26 cellular contexts compared by ENCODE assay signal in the genomic region with DNA sequence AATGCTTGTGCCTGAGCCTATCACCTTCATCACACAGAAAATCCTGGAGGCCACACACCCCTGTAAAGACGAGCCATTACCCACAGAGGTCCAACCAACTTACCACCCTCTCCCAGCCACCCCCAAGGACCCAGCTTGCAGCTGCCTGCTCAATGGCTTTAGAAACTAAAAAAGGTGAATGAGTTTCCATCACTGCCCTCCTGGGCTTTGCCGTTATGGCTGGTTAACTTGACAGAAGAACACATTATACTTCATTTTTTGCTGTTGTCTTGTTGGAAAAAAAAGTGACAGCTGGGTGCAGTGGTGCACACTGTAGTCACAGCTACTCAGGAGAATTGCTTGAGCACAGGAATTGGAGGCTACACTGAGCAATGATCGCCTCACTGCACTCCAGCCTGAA. TPM values are rescaled to one million over a fixed set of nuclear protein-coding genes. Genes with fewer than 3 reads are reported as not detected.
DNase-seq lines count a peak whose midpoint lies in the region; ATAC-seq, FAIRE-seq and TF ChIP-seq lines count a peak whose summit lies in the region.
"Had no signal": no experiment of that assay in that cellular context is flagged by ENCODE, and none has a peak within 500 bp of the region (broad histone marks: within the 10 kb centered on the region; RNA-seq: fewer than 3 reads in every experiment).

No MANE protein-coding gene starts in this region.

- H3K9me2 ChIP-seq in OCI-LY7 (ENCODE audit: insufficient read depth, low read length): no peaks in the 10 kb centered on the region
- no peaks in the 10 kb centered on the region for H3K9me2 ChIP-seq in PC-3 (replicated peaks; ENCODE audit: low read length)

- H3K27me3 ChIP-seq in BLaER1: no peaks in the 10 kb centered on the region
- peaks cover 79% of the 10 kb centered on the region for H3K27me3 ChIP-seq in neural progenitor cell
- H3K27me3 ChIP-seq in PC-3 (ENCODE audit: low read length): peaks cover 4% of the 10 kb centered on the region; the same call in 1 of the 2 replicates
- H3K27me3 ChIP-seq in stomach: peaks cover 0 to 45% (median 0%) of the 10 kb centered on the region in 3 donors
- H3K27me3 ChIP-seq: SJCRH30 had no signal

- DNase-seq in GM18507 (ENCODE audit: extremely low spot score, insufficient read length, low read depth) (no peak), OCI-LY7 (ENCODE audit: low spot score) (peak; percentile 69), neural progenitor cell (ENCODE audit: low spot score) (no peak), PC-3 (no peak), stomach (no peak), foreskin fibroblast (no peak)
- DNase-seq: AML-193; Caco-2; CD8-positive, alpha-beta T cell; EL; GDM1; HCEC 1CT; NCI-H1092 treated with DMSO at 0.1 percent for 48 hours; NCI-H146; NCI-H2029 treated with DMSO at 0.1 percent for 48 hours; NCI-H345; NCI-H510A treated with DMSO at 0.1 percent for 48 hours; PC-9; SJCRH30 had no signal

- TF ChIP-seq EP300 in stomach (IDR thresholded peaks at IDR 0.05): no peak

- H2AFZ ChIP-seq in OCI-LY7 (ENCODE audit: low read length) (no peak overlapping the region), neural progenitor cell (replicated peaks) (no peak overlapping the region), PC-3 (ENCODE audit: low read length) (no peak overlapping the region)
- H2AFZ ChIP-seq: PC-9 had no signal

- H3K4me3 ChIP-seq in BLaER1 (0 out of 2 replicates have a peak overlapping the region, but pooled peaks have one; percentile 34), OCI-LY7 (ENCODE audit: low read depth, low read length, poor library complexity, severe bottlenecking) (no peak overlapping the region), neural progenitor cell (no peak overlapping the region), PC-3 (ENCODE audit: low read length) (no peak overlapping the region), stomach (no peak overlapping the region), foreskin fibroblast (ENCODE audit: low read depth in 1 of 2, low read length in 2 of 2) (no peak overlapping the region)
- H3K4me3 ChIP-seq: PC-9, SJCRH30 had no signal

- H3F3A ChIP-seq in neural progenitor cell (ENCODE audit: low read depth) (peaks cover 2% of the 10 kb centered on the region), PC-3 (ENCODE audit: low read length, unreplicated experiment) (peaks cover 3% of the 10 kb centered on the region)

- H3K4me2 ChIP-seq in BLaER1 (peak overlapping the region; percentile 70), OCI-LY7 (ENCODE audit: low read length) (peak overlapping the region; percentile 32), neural progenitor cell (no peak overlapping the region), PC-3 (ENCODE audit: low read length) (no peak overlapping the region)
- H3K4me2 ChIP-seq: PC-9 had no signal

- H3K9ac ChIP-seq in BLaER1: no peak overlapping the region; the same call in 1 of the 2 replicates
- no peak overlapping the region for H3K9ac ChIP-seq in neural progenitor cell
- no peak overlapping the region for H3K9ac ChIP-seq in PC-3 (ENCODE audit: low read length)

- H3K9me3 ChIP-seq in BLaER1 (no peaks in the 10 kb centered on the region), OCI-LY7 (ENCODE audit: low read length) (no peaks in the 10 kb centered on the region), neural progenitor cell (ENCODE audit: low read depth) (no peaks in the 10 kb centered on the region), PC-3 (ENCODE audit: low read length) (no peaks in the 10 kb centered on the region), stomach (no peaks in the 10 kb centered on the region)
- H3K9me3 ChIP-seq: Caco-2, SJCRH30 had no signal

- CTCF ChIA-PET in OCI-LY7 (lab: Charles Lee; ENCODE audit: unreplicated experiment) (no interaction called here), PC-3 (lab: Charles Lee) (no interaction called here)

- peaks cover 1% of the 10 kb centered on the region; the same call in 1 of the 2 replicates for H4K20me1 ChIP-seq in BLaER1
- no peaks in the 10 kb centered on the region for H4K20me1 ChIP-seq in OCI-LY7 (ENCODE audit: insufficient read depth, low read length)
- H4K20me1 ChIP-seq in neural progenitor cell (ENCODE audit: low read depth): peaks cover 9% of the 10 kb centered on the region
- no peaks in the 10 kb centered on the region for H4K20me1 ChIP-seq in PC-3 (ENCODE audit: low read length)

- intact Hi-C loops in OCI-LY7 (cut with micrococcal nuclease; ENCODE audit: unreplicated experiment) (no loop called here), PC-3 (cut with micrococcal nuclease) (no loop called here), stomach (cut with DNase I; ENCODE audit: low total_unique reads) (no loop called here)

- H3K36me3 Mint-ChIP-seq in neural progenitor cell: no peaks in the 10 kb centered on the region
- H3K36me3 Mint-ChIP-seq: CD8-positive, alpha-beta T cell had no signal

- H3K4me1 ChIP-seq in BLaER1: peaks cover 77% of the 10 kb centered on the region
- peaks cover 8% of the 10 kb centered on the region for H3K4me1 ChIP-seq in OCI-LY7 (ENCODE audit: insufficient read depth, low read length, poor library complexity, severe bottlenecking)
- peaks cover 7% of the 10 kb centered on the region for H3K4me1 ChIP-seq in neural progenitor cell
- H3K4me1 ChIP-seq in PC-3 (ENCODE audit: insufficient read depth, low read length): no peaks in the 10 kb centered on the region
- no peaks in the 10 kb centered on the region for H3K4me1 ChIP-seq in stomach
- H3K4me1 ChIP-seq: Caco-2, SJCRH30 had no signal

- H3K27ac Mint-ChIP-seq in neural progenitor cell: no peak overlapping the region
- H3K27ac Mint-ChIP-seq: CD8-positive, alpha-beta T cell had no signal

- H3K27ac ChIP-seq in BLaER1: peak overlapping the region; percentile 64; the same call in 1 of the 2 replicates
- peak overlapping the region; percentile 8 for H3K27ac ChIP-seq in OCI-LY7 (ENCODE audit: low read depth, low read length, poor library complexity, severe bottlenecking)
- H3K27ac ChIP-seq in neural progenitor cell: no peak overlapping the region
- no peak overlapping the region for H3K27ac ChIP-seq in PC-3 (ENCODE audit: low read length)
- H3K27ac ChIP-seq in stomach: no peak overlapping the region
- H3K27ac ChIP-seq: C4-2B, PC-9, SJCRH30 had no signal

- TF ChIP-seq CTCF in OCI-LY7 (conservative IDR thresholded peaks at IDR 0.05; ENCODE audit: low read length) (no peak), neural progenitor cell (IDR thresholded peaks at IDR 0.05) (no peak), PC-3 (conservative IDR thresholded peaks at IDR 0.05; ENCODE audit: low read depth, low read length) (no peak), stomach (IDR thresholded peaks at IDR 0.05) (no peak), foreskin fibroblast (IDR thresholded peaks at IDR 0.05; ENCODE audit: low read depth, low read length) (no peak)

- H3K79me2 ChIP-seq in OCI-LY7 (ENCODE audit: insufficient read depth, low read depth, low read length) (no peaks in the 10 kb centered on the region), neural progenitor cell (ENCODE audit: low read depth) (no peaks in the 10 kb centered on the region), PC-3 (ENCODE audit: low read length) (no peaks in the 10 kb centered on the region)

- H3K4me3 Mint-ChIP-seq in neural progenitor cell: peak overlapping the region; percentile 13
- H3K4me3 Mint-ChIP-seq: CD8-positive, alpha-beta T cell had no signal

- H3K36me3 ChIP-seq in BLaER1 (no peaks in the 10 kb centered on the region), OCI-LY7 (ENCODE audit: insufficient read depth, low read length) (no peaks in the 10 kb centered on the region), neural progenitor cell (no peaks in the 10 kb centered on the region), PC-3 (ENCODE audit: low read depth, low read length) (no peaks in the 10 kb centered on the region), stomach (no peaks in the 10 kb centered on the region)
- H3K36me3 ChIP-seq: SJCRH30 had no signal

- peak; percentile 33 for FAIRE-seq in GM18507 (lab: Jason Lieb, UNC)
- FAIRE-seq: A204.1, GM12891, H1 had no signal

- peaks cover 32% of the 10 kb centered on the region for H3K27me3 Mint-ChIP-seq in neural progenitor cell (ENCODE audit: insufficient read depth, low read depth)

- H3K4me1 Mint-ChIP-seq in neural progenitor cell: peaks cover 7% of the 10 kb centered on the region

- BruUV-seq in OCI-LY7 (replicated peaks; lab: Mats Ljungman, UMichigan) (no TSS peak), PC-3 (replicated peaks; lab: Mats Ljungman, UMichigan) (no TSS peak)

- no peak for ATAC-seq in PC-3
- ATAC-seq: CD8-positive, alpha-beta T cell; Right ventricle myocardium inferior; SK-N-SH treated with all-trans-retinoic acid at 6 μM for 48 hours had no signal

- POLR2A ChIA-PET in OCI-LY7 (lab: Charles Lee): interaction anchor here (0.8 kb wide), 1 partner anchor 21 kb away, joined by 3 read pairs; no protein-coding TSS in a partner anchor
- POLR2A ChIA-PET in PC-3 (lab: Charles Lee; ENCODE audit: unreplicated experiment): no interaction called here

- H3K9me3 Mint-ChIP-seq in neural progenitor cell: no peaks in the 10 kb centered on the region

- WGBS in stomach, 5 donors: 55 to 73% (median 64%) methylated on average over 3 of the region's 3 CpGs

- TF ChIP-seq POLR2A in stomach (IDR thresholded peaks at IDR 0.05): no peak

RNA-seq across cellular contexts. Expression of a gene that starts 17.4 kb away (rescaled TPM):
- 11.5 and 17.5 TPM in 2 replicates for total RNA-seq in OCI-LY7 (2014; rRNA removed; shearing (Covaris generic))
- 14.3 and 15.8 TPM in 2 replicates for total RNA-seq in OCI-LY7 (2022)
- 6.9 and 13.9 TPM in 2 replicates for total RNA-seq in neural progenitor cell (ENCODE audit: low replicate concordance)
- total RNA-seq in PC-3 (2014; rRNA removed): 28.1 and 30.6 TPM in 2 replicates
- 10 to 100 TPM in 3 of 5 donors, 1 to 10 TPM in 2; 8.8 to 30.7 (median 12.8) TPM for total RNA-seq in stomach
- 1 to 10 TPM; 3.5 to 4.0 (median 3.8) TPM for polyA plus RNA-seq in stomach

RNA-seq across cellular contexts. Expression of a gene that starts 50.5 kb away (rescaled TPM):
- total RNA-seq in OCI-LY7 (2014; rRNA removed; shearing (Covaris generic)): 25.5 and 40.2 TPM in 2 replicates
- total RNA-seq in OCI-LY7 (2022) (56.7 and 63.8 TPM in 2 replicates), neural progenitor cell (ENCODE audit: low replicate concordance) (17.1 and 34.7 TPM in 2 replicates), PC-3 (2014; rRNA removed) (129 and 215 TPM in 2 replicates), stomach (100 to 1,000 TPM in 2 of 5 donors, 10 to 100 TPM in 3; 24.6 to 178 (median 82.1) TPM)
- polyA plus RNA-seq in stomach: 10 to 100 TPM; 18.7 to 30.2 (median 24.6) TPM

RNA-seq across cellular contexts. Expression of a gene that starts 57.4 kb away (rescaled TPM):
- total RNA-seq in OCI-LY7 (2014; rRNA removed; shearing (Covaris generic)): 4.9 and 6.8 TPM in 2 replicates
- total RNA-seq in OCI-LY7 (2022): 26.7 and 28.9 TPM in 2 replicates
- 0.37 TPM in 1 of 2 replicates, not detected in the other for total RNA-seq in neural progenitor cell (ENCODE audit: low replicate concordance)
- 6.5 and 17.0 TPM in 2 replicates for total RNA-seq in PC-3 (2014; rRNA removed)
- total RNA-seq in stomach: 10 to 100 TPM in 3 of 5 donors, 1 to 10 TPM in 2; 1.8 to 46.9 (median 19.6) TPM
- polyA plus RNA-seq in stomach: 10 to 100 TPM; 11.6 to 16.2 (median 13.7) TPM

Comparison
In these comparisons a context has a peak if more than half of its experiments do, and no peak if none do; other contexts are left out.
1. H3K27ac ChIP-seq: peak in BLaER1 (single experiment) and OCI-LY7 (single experiment); none in neural progenitor cell (single experiment), PC-3 (single experiment) and stomach (0 of 5).
2. H3K4me2 ChIP-seq: peak in BLaER1 (single experiment) and OCI-LY7 (single experiment); none in neural progenitor cell (single experiment) and PC-3 (single experiment).